15 cellular contexts compared by ENCODE assay signal in the genomic region with DNA sequence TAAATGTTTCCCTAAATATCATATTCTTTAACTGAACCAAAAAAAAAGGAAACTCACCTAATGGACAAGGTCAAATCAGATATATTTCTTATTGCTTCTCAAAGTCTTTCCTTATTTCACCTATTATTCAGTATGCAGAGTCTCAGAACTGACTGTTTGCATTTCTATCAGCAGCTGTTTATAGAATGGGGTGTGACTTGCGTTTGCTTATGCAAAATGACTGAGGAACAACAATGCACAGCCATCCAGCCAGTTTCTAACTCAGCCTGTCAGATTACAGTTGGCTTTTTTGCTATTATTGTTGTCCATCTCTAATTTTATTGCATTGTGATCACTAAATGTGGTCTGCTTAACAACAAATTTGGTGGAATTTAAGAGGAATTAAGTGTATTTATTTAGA.
"Had no signal": no experiment of that assay in that cellular context is flagged by ENCODE, and none has a peak within 500 bp of the region (broad histone marks: within the 10 kb centered on the region; RNA-seq: fewer than 3 reads in every experiment).

No MANE protein-coding gene starts in this region.

- H3K36me3 ChIP-seq: adrenal gland, gastrocnemius medialis, tibial artery had no signal

- ATAC-seq: gastrocnemius medialis, heart right ventricle had no signal

- H3K27ac ChIP-seq: adrenal gland, gastrocnemius medialis, left ventricle myocardium inferior, parathyroid adenoma, tibial artery had no signal

- H3K4me1 ChIP-seq: gastrocnemius medialis, left ventricle myocardium inferior, parathyroid adenoma had no signal

- H3K9me3 ChIP-seq: adrenal gland, gastrocnemius medialis, heart right ventricle, left ventricle myocardium inferior, tibial artery had no signal

- H2AFZ ChIP-seq: parathyroid adenoma had no signal

- H3K27me3 ChIP-seq: adrenal gland, gastrocnemius medialis, heart right ventricle, tibial artery had no signal

- H3K79me2 ChIP-seq: parathyroid adenoma had no signal

- H3K4me3 ChIP-seq: adrenal gland, gastrocnemius medialis, heart right ventricle, left ventricle myocardium inferior, tibial artery had no signal

- DNase-seq: activated CD8-positive, alpha-beta memory T cell treated with anti-CD3 and anti-CD28 coated beads for 24 hours; activated naive CD4-positive, alpha-beta T cell treated with anti-CD3 and anti-CD28 coated beads, Interleukin-2, amount 50 U/mL, for 16 hours; adrenal gland; caudate nucleus; cortex of kidney; effector CD8-positive, alpha-beta T cell; gastrocnemius medialis; heart right ventricle; left ventricle myocardium inferior; mesendoderm; stimulated activated CD4-positive, alpha-beta T cell treated with anti-CD3 and anti-CD28 coated beads, Interleukin-4, amount 100 ng/mL, for 4 hours; T-helper 9 cell; tibial artery had no signal

- FAIRE-seq: islet of Langerhans had no signal

- H3K9ac ChIP-seq: parathyroid adenoma had no signal
